In the genomic region with DNA sequence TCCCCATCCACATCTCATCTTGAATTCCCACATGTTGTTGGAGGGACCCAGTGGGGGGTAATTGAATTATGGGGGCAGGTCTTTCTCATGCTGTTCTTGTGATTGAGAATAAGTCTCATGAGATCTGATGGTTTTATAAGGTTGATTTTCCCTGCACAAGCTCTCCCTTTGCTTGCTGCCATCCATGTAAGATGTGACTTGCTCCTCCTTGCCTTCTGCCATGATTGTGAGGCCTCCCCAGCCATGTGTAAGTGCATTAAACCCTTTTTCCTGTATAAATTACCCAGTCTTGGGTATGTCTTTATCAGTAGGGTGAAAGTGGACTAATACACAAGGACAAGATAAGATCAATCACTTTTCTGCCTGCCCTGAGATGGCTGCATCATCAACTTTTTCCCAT, we compare ENCODE assay signal across 12 cellular contexts. TPM values are rescaled to one million over a fixed set of nuclear protein-coding genes. Genes with fewer than 3 reads are reported as not detected.
"Had no signal": no experiment of that assay in that cellular context is flagged by ENCODE, and none has a peak within 500 bp of the region (broad histone marks: within the 10 kb centered on the region; RNA-seq: fewer than 3 reads in every experiment).

No MANE protein-coding gene starts in this region.

- H3K27ac Mint-ChIP-seq: GM23338, H9, HFFc6 had no signal

- H3K9ac ChIP-seq: GM23248 had no signal

- FAIRE-seq: H1, H54 had no signal

- DNase-seq: GM23248, GOT3, H7, H9, HCEC 1CT, HFFc6 had no signal

- H3K4me1 Mint-ChIP-seq: GM23338, H9 had no signal

- H2AFZ ChIP-seq: GM23248, GM23338 had no signal

- H3K9me3 ChIP-seq: HAP-1 had no signal

- H3K36me3 ChIP-seq: HAP-1 had no signal

- H3K4me1 ChIP-seq: HAP-1 had no signal

- H3K27ac ChIP-seq: GM23248 had no signal

- H3K4me3 Mint-ChIP-seq: GM23338, H9, HFFc6 had no signal

- ATAC-seq: GM23338, HCT116 had no signal

- H3K4me3 ChIP-seq: GM23248, GM23338, HAP-1 had no signal

- H3K4me2 ChIP-seq: GM23338 had no signal

RNA-seq across cellular contexts. Expression of gene CCK, which starts 5.8 kb away (rescaled TPM):
- total RNA-seq: H4, HFFc6 had no signal
- polyA plus RNA-seq: GM23248 had no signal
